ENCODE assay signal across 1 cellular context in genomic region chr9:4206718-4207117, GRCh38.
TF ChIP-seq lines count a peak whose summit lies in the region.

No MANE protein-coding gene starts in this region.

TF ChIP-seq in A549, 52 proteins besides CTCF, POLR2A, EP300 and RAD21 (continued from another document):
- TF ChIP-seq ATOH8 (CRISPR knock-in tag; IDR thresholded peaks at IDR 0.05; ENCODE audit: low read depth) (no peak), PBX3 (IDR thresholded peaks at IDR 0.05) (no peak), HOXA7 (CRISPR knock-in tag; IDR thresholded peaks at IDR 0.05) (no peak), NPAS2 (CRISPR knock-in tag; IDR thresholded peaks at IDR 0.05; ENCODE audit: borderline replicate concordance) (no peak), CBX8 (IDR thresholded peaks at IDR 0.05) (no peak), NR3C1 (IDR thresholded peaks at IDR 0.05) (no peak)
